In genomic region chr16:84933774-84934571, GRCh38 we compare ENCODE assay signal across 1 cellular context.
TF ChIP-seq lines count a peak whose summit lies in the region.

No MANE protein-coding gene starts in this region.

TF ChIP-seq in GM23338, 12 proteins besides CTCF, POLR2A, EP300 and RAD21 (continued from another document):
- TF ChIP-seq ZNF114 (CRISPR knock-in tag; IDR thresholded peaks at IDR 0.05) (no peak), NANOG (IDR thresholded peaks at IDR 0.05; ENCODE audit: borderline replicate concordance) (no peak), ETS1 (IDR thresholded peaks at IDR 0.05) (no peak), EZH2phosphoT487 (IDR thresholded peaks at IDR 0.05; ENCODE audit: unreplicated experiment) (no peak)
- TF ChIP-seq, protein P1, sequence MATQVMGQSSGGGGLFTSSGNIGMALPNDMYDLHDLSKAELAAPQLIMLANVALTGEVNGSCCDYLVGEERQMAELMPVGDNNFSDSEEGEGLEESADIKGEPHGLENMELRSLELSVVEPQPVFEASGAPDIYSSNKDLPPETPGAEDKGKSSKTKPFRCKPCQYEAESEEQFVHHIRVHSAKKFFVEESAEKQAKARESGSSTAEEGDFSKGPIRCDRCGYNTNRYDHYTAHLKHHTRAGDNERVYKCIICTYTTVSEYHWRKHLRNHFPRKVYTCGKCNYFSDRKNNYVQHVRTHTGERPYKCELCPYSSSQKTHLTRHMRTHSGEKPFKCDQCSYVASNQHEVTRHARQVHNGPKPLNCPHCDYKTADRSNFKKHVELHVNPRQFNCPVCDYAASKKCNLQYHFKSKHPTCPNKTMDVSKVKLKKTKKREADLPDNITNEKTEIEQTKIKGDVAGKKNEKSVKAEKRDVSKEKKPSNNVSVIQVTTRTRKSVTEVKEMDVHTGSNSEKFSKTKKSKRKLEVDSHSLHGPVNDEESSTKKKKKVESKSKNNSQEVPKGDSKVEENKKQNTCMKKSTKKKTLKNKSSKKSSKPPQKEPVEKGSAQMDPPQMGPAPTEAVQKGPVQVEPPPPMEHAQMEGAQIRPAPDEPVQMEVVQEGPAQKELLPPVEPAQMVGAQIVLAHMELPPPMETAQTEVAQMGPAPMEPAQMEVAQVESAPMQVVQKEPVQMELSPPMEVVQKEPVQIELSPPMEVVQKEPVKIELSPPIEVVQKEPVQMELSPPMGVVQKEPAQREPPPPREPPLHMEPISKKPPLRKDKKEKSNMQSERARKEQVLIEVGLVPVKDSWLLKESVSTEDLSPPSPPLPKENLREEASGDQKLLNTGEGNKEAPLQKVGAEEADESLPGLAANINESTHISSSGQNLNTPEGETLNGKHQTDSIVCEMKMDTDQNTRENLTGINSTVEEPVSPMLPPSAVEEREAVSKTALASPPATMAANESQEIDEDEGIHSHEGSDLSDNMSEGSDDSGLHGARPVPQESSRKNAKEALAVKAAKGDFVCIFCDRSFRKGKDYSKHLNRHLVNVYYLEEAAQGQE (IDR thresholded peaks at IDR 0.05; ENCODE audit: unreplicated experiment) = no peak
